In genomic region chr9:23821400-23822181, GRCh38 we compare ENCODE assay signal across 8 cellular contexts. TPM values are rescaled to one million over a fixed set of nuclear protein-coding genes. Genes with fewer than 3 reads are reported as not detected.
DNase-seq lines count a peak whose midpoint lies in the region; ATAC-seq and TF ChIP-seq lines count a peak whose summit lies in the region.

No MANE protein-coding gene starts in this region.

- H3K27ac ChIP-seq in C4-2B (peak overlapping the region; percentile 62), neural cell (ENCODE audit: low read length) (peak overlapping the region; percentile 31)

- peaks cover 76% of the 10 kb centered on the region for H3K79me2 ChIP-seq in neural cell (replicated peaks; ENCODE audit: insufficient read depth, low read length)

- H3K9ac ChIP-seq in neural cell (ENCODE audit: low read length), result peak overlapping the region; percentile 59

- H3K36me3 Mint-ChIP-seq in activated T-cell treated with anti-CD3 and anti-CD28 coated beads, Interleukin-2, amount 50 U/mL, for 72 hours (ENCODE audit: insufficient read depth in 2 of 2), result peaks cover 2 to 7% of the 10 kb centered on the region in 2 donors

- peak; percentile 28 for DNase-seq in NCI-H2171 (lab: John Stamatoyannopoulos, UW)
- peak; percentile 85 for DNase-seq in ecto neural progenitor cell (ENCODE audit: low spot score)
- DNase-seq in activated T-cell treated with anti-CD3 and anti-CD28 coated beads, Interleukin-2, amount 50 U/mL, for 72 hours, result no peak

- no peak overlapping the region for H3K27ac Mint-ChIP-seq in activated T-cell treated with anti-CD3 and anti-CD28 coated beads, Interleukin-2, amount 50 U/mL, for 72 hours

- TF ChIP-seq RAD21 in neural cell (conservative IDR thresholded peaks at IDR 0.05), result peak; percentile 41

- H3K27me3 ChIP-seq in neural cell (ENCODE audit: insufficient read depth, low read depth, low read length), result peaks cover 28% of the 10 kb centered on the region

- H3K4me2 ChIP-seq in neural cell (ENCODE audit: low read length), result peak overlapping the region; percentile 92

- H3K9me3 Mint-ChIP-seq in activated T-cell treated with anti-CD3 and anti-CD28 coated beads, Interleukin-2, amount 50 U/mL, for 72 hours, result peaks cover 3 to 7% of the 10 kb centered on the region in 2 donors

- no peak overlapping the region for H3K4me3 Mint-ChIP-seq in activated T-cell treated with anti-CD3 and anti-CD28 coated beads, Interleukin-2, amount 50 U/mL, for 72 hours

- no peaks in the 10 kb centered on the region for H3K9me3 ChIP-seq in neural cell (ENCODE audit: low read length)

- TF ChIP-seq EP300 in neural cell (conservative IDR thresholded peaks at IDR 0.05; ENCODE audit: poor library complexity, severe bottlenecking), result peak; percentile 16

- H4K20me1 ChIP-seq in neural cell (ENCODE audit: insufficient read depth), result peaks cover 15% of the 10 kb centered on the region

- H3K4me1 Mint-ChIP-seq in activated T-cell treated with anti-CD3 and anti-CD28 coated beads, Interleukin-2, amount 50 U/mL, for 72 hours (ENCODE audit: low read depth), result no peaks in the 10 kb centered on the region

- no peaks in the 10 kb centered on the region for H3K9me2 ChIP-seq in neural cell (ENCODE audit: insufficient read depth, low read length)

- TF ChIP-seq CTCF in C4-2B (conservative IDR thresholded peaks at IDR 0.05), result 0 out of 2 replicates have a peak, but pooled peaks have one; percentile 11
- TF ChIP-seq CTCF in neural cell (IDR thresholded peaks at IDR 0.05; ENCODE audit: poor library complexity, severe bottlenecking), result no peak

- ATAC-seq in GM19035 (IDR thresholded peaks at IDR 0.05; ENCODE audit: unreplicated experiment) (no peak), GM21717 (IDR thresholded peaks at IDR 0.05; ENCODE audit: unreplicated experiment) (no peak), HG03342 (IDR thresholded peaks at IDR 0.05; ENCODE audit: unreplicated experiment) (no peak)
- no peak for ATAC-seq in activated T-cell treated with anti-CD3 and anti-CD28 coated beads, Interleukin-2, amount 50 U/mL, for 72 hours (replicated peaks in 1 of 2)

- H3K36me3 ChIP-seq in neural cell (ENCODE audit: insufficient read depth, low read length), result no peaks in the 10 kb centered on the region

- H3K4me3 ChIP-seq in neural cell (ENCODE audit: low read length), result peak overlapping the region; percentile 90

- H3F3A ChIP-seq in neural cell (ENCODE audit: insufficient read depth, low read length, poor library complexity, severe bottlenecking), result no peaks in the 10 kb centered on the region

- peak overlapping the region; percentile 61 for H2AFZ ChIP-seq in neural cell (ENCODE audit: low read depth, low read length)

- H3K27me3 Mint-ChIP-seq in activated T-cell treated with anti-CD3 and anti-CD28 coated beads, Interleukin-2, amount 50 U/mL, for 72 hours (ENCODE audit: low read depth), result peaks cover 27% of the 10 kb centered on the region

TF ChIP-seq in neural cell, 6 proteins besides CTCF, POLR2A, EP300 and RAD21:
- TF ChIP-seq TAF1 (IDR thresholded peaks at IDR 0.05; ENCODE audit: low read depth) (no peak), MXI1 (conservative IDR thresholded peaks at IDR 0.05; ENCODE audit: poor library complexity, severe bottlenecking) (peak; percentile 40), POLR2AphosphoS5 (IDR thresholded peaks at IDR 0.05) (peak; percentile 20), EZH2 (IDR thresholded peaks at IDR 0.05; ENCODE audit: borderline replicate concordance, insufficient read depth, low read length, poor library complexity, severe bottlenecking) (no peak), SMC3 (conservative IDR thresholded peaks at IDR 0.05; ENCODE audit: poor library complexity) (no peak), REST (IDR thresholded peaks at IDR 0.05; ENCODE audit: borderline replicate concordance) (no peak)
TF ChIP-seq in neural cell: peak in this region for 2.

RNA-seq across cellular contexts. Expression of gene ELAVL2, which starts 4.4 kb away (rescaled TPM):
- 80.8 and 106 TPM in 2 replicates for polyA plus RNA-seq in neural cell
- 215 and 230 TPM in 2 replicates for polyA minus RNA-seq in neural cell
- total RNA-seq in activated T-cell treated with anti-CD3 and anti-CD28 coated beads, Interleukin-2, amount 50 U/mL, for 72 hours, result not detected

Comparison
In these comparisons a context has a peak if more than half of its experiments do, and no peak if none do; other contexts are left out.
1. DNase-seq: peak in NCI-H2171 (single experiment) and ecto neural progenitor cell (single experiment); none in activated T-cell treated with anti-CD3 and anti-CD28 coated beads, Interleukin-2, amount 50 U/mL, for 72 hours (0 of 2).